Comparison of ENCODE assay signal across 1 cellular context in genomic region chr1:38785285-38786039, GRCh38.
TF ChIP-seq lines count a peak whose summit lies in the region.

No MANE protein-coding gene starts in this region.

TF ChIP-seq in K562, 482 proteins besides CTCF, POLR2A, EP300 and RAD21 (continued from another document):
- TF ChIP-seq TBL1XR1 (IDR thresholded peaks at IDR 0.05; ENCODE audit: low read length in 2 of 2) = no peak
- no peak for TF ChIP-seq TSHZ1 (CRISPR knock-in tag; IDR thresholded peaks at IDR 0.05)
- TF ChIP-seq ZBTB11 (CRISPR knock-in tag; IDR thresholded peaks at IDR 0.05) = 0 out of 6 replicates have a peak, but pooled peaks of 1 of the 3 experiments have one; percentile 39
- no peak for TF ChIP-seq ZNF436 (CRISPR knock-in tag; IDR thresholded peaks at IDR 0.05)
- TF ChIP-seq GATA2 (CRISPR knock-in tag; IDR thresholded peaks at IDR 0.05) = peak; percentile 66
- no peak for TF ChIP-seq ZNF764 (CRISPR knock-in tag; IDR thresholded peaks at IDR 0.05; ENCODE audit: low read depth)
- TF ChIP-seq AFF1 (IDR thresholded peaks at IDR 0.05; ENCODE audit: low read depth in 1 of 2, partially characterized antibody in 2 of 2) = no peak
- TF ChIP-seq TFE3 (CRISPR knock-in tag; IDR thresholded peaks at IDR 0.05) = no peak
- TF ChIP-seq KAT2B (IDR thresholded peaks at IDR 0.05; ENCODE audit: low read depth, low read length) = no peak
- TF ChIP-seq PTBP1 (IDR thresholded peaks at IDR 0.05; ENCODE audit: low read depth, low read length) = no peak
- TF ChIP-seq IRF1 (CRISPR knock-in tag; IDR thresholded peaks at IDR 0.05; ENCODE audit: borderline replicate concordance) = no peak
- TF ChIP-seq NCOA4 (IDR thresholded peaks at IDR 0.05; ENCODE audit: partially characterized antibody) = no peak
- no peak for TF ChIP-seq ARID3B (CRISPR knock-in tag; IDR thresholded peaks at IDR 0.05; ENCODE audit: borderline replicate concordance)
- TF ChIP-seq TFAP4 (CRISPR knock-in tag; IDR thresholded peaks at IDR 0.05; ENCODE audit: borderline replicate concordance) = peak; percentile 71
- no peak for TF ChIP-seq FOXK2 (conservative IDR thresholded peaks at IDR 0.05 in 1 of 2, IDR thresholded peaks at IDR 0.05 in 1 of 2; ENCODE audit: low read depth in 2 of 2)
- no peak for TF ChIP-seq FOXJ2 (tag; IDR thresholded peaks at IDR 0.05)
- TF ChIP-seq ZNF695 (CRISPR knock-in tag; IDR thresholded peaks at IDR 0.05) = no peak
